ENCODE assay signal across 1 cellular context in genomic region chr9:137167752-137168574, GRCh38.
A peak's percentile ranks its signal among the peaks of the same experiment; 100 is the strongest.
TF ChIP-seq lines count a peak whose summit lies in the region.

No MANE protein-coding gene starts in this region.

TF ChIP-seq in HepG2, 621 proteins besides CTCF, POLR2A, EP300 and RAD21:
- TF ChIP-seq ZNF782 (CRISPR knock-in tag; IDR thresholded peaks at IDR 0.05; ENCODE audit: borderline replicate concordance), result no peak
- no peak for TF ChIP-seq ETV6 (CRISPR knock-in tag; conservative IDR thresholded peaks at IDR 0.05)
- no peak for TF ChIP-seq ZNF326 (CRISPR knock-in tag; IDR thresholded peaks at IDR 0.05; ENCODE audit: borderline replicate concordance)
- no peak for TF ChIP-seq RFX1 (IDR thresholded peaks at IDR 0.05)
- peak; percentile 36; the same call in 1 of the 2 replicates for TF ChIP-seq PRDM15 (CRISPR knock-in tag; IDR thresholded peaks at IDR 0.05)
- TF ChIP-seq RXRA (CRISPR knock-in tag; IDR thresholded peaks at IDR 0.05), result peak; percentile 35; the same call in 1 of the 2 replicates
- TF ChIP-seq KAT2B (IDR thresholded peaks at IDR 0.05; ENCODE audit: borderline replicate concordance, low read depth, low read length), result no peak
- TF ChIP-seq NCOA2 (CRISPR knock-in tag; IDR thresholded peaks at IDR 0.05), result no peak
- peak; percentile 26; the same call in 1 of the 2 replicates for TF ChIP-seq TFAP4 (IDR thresholded peaks at IDR 0.05; ENCODE audit: borderline replicate concordance, low read depth)
- TF ChIP-seq ZNF34 (CRISPR knock-in tag; IDR thresholded peaks at IDR 0.05; ENCODE audit: borderline replicate concordance), result no peak
- TF ChIP-seq NR2C2 (CRISPR knock-in tag; IDR thresholded peaks at IDR 0.05; ENCODE audit: borderline replicate concordance), result peak; percentile 42; the same call in 1 of the 2 replicates
- 0 out of 2 replicates have a peak, but pooled peaks have one; percentile 5 for TF ChIP-seq KDM2A (CRISPR knock-in tag; IDR thresholded peaks at IDR 0.05; ENCODE audit: borderline replicate concordance, low read depth)
- 0 out of 2 replicates have a peak, but pooled peaks have one; percentile 19 for TF ChIP-seq ZNF556 (CRISPR knock-in tag; IDR thresholded peaks at IDR 0.05; ENCODE audit: borderline replicate concordance)
- TF ChIP-seq EZH2 (conservative IDR thresholded peaks at IDR 0.05; ENCODE audit: low read depth, low read length), result peak; percentile 83
